7 cellular contexts compared by ENCODE assay signal in genomic region chr3:127786358-127787070, GRCh38. TPM values are rescaled to one million over a fixed set of nuclear protein-coding genes. Genes with fewer than 3 reads are reported as not detected.
DNase-seq lines count a peak whose midpoint lies in the region; ATAC-seq and TF ChIP-seq lines count a peak whose summit lies in the region.

No MANE protein-coding gene starts in this region.

- ATAC-seq in HG03520 (IDR thresholded peaks at IDR 0.05; ENCODE audit: unreplicated experiment) = no peak
- no peak for ATAC-seq in HG03442 (IDR thresholded peaks at IDR 0.05; ENCODE audit: unreplicated experiment)

- TF ChIP-seq CTCF in cardiac fibroblast (IDR thresholded peaks at IDR 0.05; ENCODE audit: low read depth, low read length) = no peak

- no peak overlapping the region for H3K4me3 ChIP-seq in cardiac fibroblast (replicated peaks in 1 of 2; ENCODE audit: low read depth in 2 of 2, low read length in 2 of 2)

- DNase-seq in NCI-H187 treated with DMSO at 0.1 percent for 48 hours (lab: John Stamatoyannopoulos, UW) (peak; percentile 61), cardiac fibroblast (ENCODE audit: low read depth in 2 of 2) (peak; percentile 16 to 61), medulla oblongata (ENCODE audit: extremely low spot score) (peak; percentile 84), ureter (ENCODE audit: low spot score) (peak; percentile 88), GDM1 (lab: John Stamatoyannopoulos, UW) (no peak)

RNA-seq across cellular contexts. Expression of gene MGLL, which starts 35.8 kb away (rescaled TPM):
- 75.1 TPM for total RNA-seq in ureter
